In genomic region chr20:24912397-24913075, GRCh38 we compare ENCODE assay signal across 27 cellular contexts. TPM values are rescaled to one million over a fixed set of nuclear protein-coding genes. Genes with fewer than 3 reads are reported as not detected.
"Had no signal": no experiment of that assay in that cellular context is flagged by ENCODE, and none has a peak within 500 bp of the region (broad histone marks: within the 10 kb centered on the region; RNA-seq: fewer than 3 reads in every experiment).

No MANE protein-coding gene starts in this region.

- H3K27ac Mint-ChIP-seq: activated B cell treated with CpG ODN at 0.5 μM for 24 hours; activated CD4-positive, alpha-beta memory T cell treated with anti-CD3 and anti-CD28 coated beads, Interleukin-2, amount 10 ng/mL, durations not matched to agents 7 days and 5 days; activated CD4-positive, alpha-beta T cell treated with anti-CD3 and anti-CD28 coated beads, Interleukin-2, amount 10 ng/mL, durations not matched to agents 7 days and 5 days; activated naive CD4-positive, alpha-beta T cell treated with anti-CD3 and anti-CD28 coated beads, Interleukin-2, amount 50 U/mL, for 72 hours; brain; T-cell had no signal

- H3K27me3 Mint-ChIP-seq: activated CD4-positive, alpha-beta memory T cell treated with anti-CD3 and anti-CD28 coated beads, Interleukin-2, amount 10 ng/mL, durations not matched to agents 7 days and 5 days; activated CD4-positive, alpha-beta T cell treated with anti-CD3 and anti-CD28 coated beads, Interleukin-2, amount 10 ng/mL, durations not matched to agents 7 days and 5 days had no signal

- H3K27ac ChIP-seq: cardiac muscle cell, SK-N-MC had no signal

- H3K36me3 ChIP-seq: cardiac muscle cell had no signal

- H3K36me3 Mint-ChIP-seq: activated naive CD4-positive, alpha-beta T cell treated with anti-CD3 and anti-CD28 coated beads, Interleukin-2, amount 50 U/mL, for 72 hours; brain had no signal

- H3K4me3 ChIP-seq: cardiac muscle cell, SK-N-MC had no signal

- H3K4me3 Mint-ChIP-seq: activated B cell treated with CpG ODN at 0.5 μM for 24 hours; activated CD4-positive, alpha-beta memory T cell treated with anti-CD3 and anti-CD28 coated beads, Interleukin-2, amount 10 ng/mL, durations not matched to agents 7 days and 5 days; activated CD4-positive, alpha-beta T cell treated with anti-CD3 and anti-CD28 coated beads, Interleukin-2, amount 10 ng/mL, durations not matched to agents 7 days and 5 days; activated T-cell treated with anti-CD3 and anti-CD28 coated beads, Interleukin-2, amount 50 U/mL, for 4 hours; brain; T-cell had no signal

- H3K9me3 Mint-ChIP-seq: activated CD4-positive, alpha-beta memory T cell treated with anti-CD3 and anti-CD28 coated beads, Interleukin-2, amount 10 ng/mL, durations not matched to agents 7 days and 5 days; activated CD4-positive, alpha-beta T cell treated with anti-CD3 and anti-CD28 coated beads, Interleukin-2, amount 10 ng/mL, durations not matched to agents 7 days and 5 days had no signal

- H3K4me1 Mint-ChIP-seq: activated B cell treated with CpG ODN at 0.5 μM for 24 hours; activated CD4-positive, alpha-beta memory T cell treated with anti-CD3 and anti-CD28 coated beads, Interleukin-2, amount 10 ng/mL, durations not matched to agents 7 days and 5 days; activated CD4-positive, alpha-beta T cell treated with anti-CD3 and anti-CD28 coated beads, Interleukin-2, amount 10 ng/mL, durations not matched to agents 7 days and 5 days; T-cell had no signal

- H3K27me3 ChIP-seq: cardiac muscle cell had no signal

- DNase-seq: activated B cell treated with CpG ODN at 0.5 μM for 24 hours; activated CD4-positive, alpha-beta T cell treated with anti-CD3 and anti-CD28 coated beads for 1 hour; activated CD4-positive, alpha-beta T cell treated with anti-CD3 and anti-CD28 coated beads, Interleukin-2, amount 10 ng/mL, durations not matched to agents 7 days and 5 days; activated effector memory CD4-positive, alpha-beta T cell treated with anti-CD3 and anti-CD28 coated beads, Interleukin-2, amount 50 U/mL, for 16 hours; activated naive CD4-positive, alpha-beta T cell treated with Interleukin-2 at 50 U/mL for 16 hours; activated T-cell treated with anti-CD3 and anti-CD28 coated beads, Interleukin-2, amount 50 U/mL, for 4 hours; amygdala; Kasumi-1; KBM-7; NCI-H1048; NCI-H146; NCI-H1930; NCI-H2107; NCI-H2171 treated with DMSO at 0.1 percent for 48 hours; NCI-H226; NCI-H526; NCI-H774; T-cell; T-helper 2 cell; T1000 had no signal

- ATAC-seq: activated naive CD4-positive, alpha-beta T cell treated with anti-CD3 and anti-CD28 coated beads, Interleukin-2, amount 50 U/mL, for 72 hours; activated T-cell treated with anti-CD3 and anti-CD28 coated beads, Interleukin-2, amount 50 U/mL, for 4 hours; T-cell had no signal

RNA-seq across cellular contexts. Expression of gene CST7, which starts 36.5 kb away (rescaled TPM):
- total RNA-seq: cardiac muscle cell, NCI-H460, OCI-LY7 had no signal
